In the genomic region with DNA sequence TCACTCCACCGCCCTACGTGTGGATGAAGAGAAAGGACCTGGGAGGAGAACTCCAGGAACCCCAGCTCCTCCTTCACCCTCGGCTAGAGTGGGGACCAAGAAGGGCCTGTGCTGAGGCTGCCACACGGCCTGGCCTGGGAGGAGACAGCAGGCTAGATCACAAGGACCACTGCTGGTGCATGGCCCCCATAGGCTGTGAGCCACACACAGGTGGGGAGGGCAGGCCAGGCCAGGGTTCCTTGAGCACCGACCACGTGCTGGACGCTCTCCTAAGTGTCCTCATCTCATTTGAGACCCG, we compare ENCODE assay signal across 29 cellular contexts.
"Had no signal": no experiment of that assay in that cellular context is flagged by ENCODE, and none has a peak within 500 bp of the region (broad histone marks: within the 10 kb centered on the region; RNA-seq: fewer than 3 reads in every experiment).

No MANE protein-coding gene starts in this region.

- H3K4me1 ChIP-seq: colonic mucosa, esophagus muscularis mucosa, esophagus squamous epithelium, foreskin keratinocyte, gastrocnemius medialis, gastroesophageal sphincter, heart left ventricle, heart right ventricle had no signal

- H3K27ac ChIP-seq: colonic mucosa, coronary artery, dorsolateral prefrontal cortex, epithelial cell of prostate, esophagus muscularis mucosa, esophagus squamous epithelium, foreskin keratinocyte, gastrocnemius medialis, gastroesophageal sphincter, heart left ventricle, heart right ventricle had no signal

- H3K4me3 ChIP-seq: colonic mucosa, coronary artery, dorsolateral prefrontal cortex, esophagus muscularis mucosa, esophagus squamous epithelium, gastrocnemius medialis, gastroesophageal sphincter, heart left ventricle, heart right ventricle had no signal

- ATAC-seq: effector memory CD8-positive, alpha-beta T cell; esophagus mucosa; foreskin keratinocyte; gastrocnemius medialis; gastroesophageal sphincter; heart left ventricle; heart right ventricle had no signal

- H3K9me3 Mint-ChIP-seq: dendritic cell treated with granulocyte-macrophage colony-stimulating factor and Interleukin-4, amounts not matched to agents 40 ng/mL and 50 ng/mL, for 4 days; effector memory CD8-positive, alpha-beta T cell; endodermal cell had no signal

- DNase-seq: colonic mucosa; cortex of kidney; dermis blood vessel endothelial cell; dorsolateral prefrontal cortex; effector CD4-positive, alpha-beta T cell; effector CD8-positive, alpha-beta T cell; effector memory CD4-positive, alpha-beta T cell; effector memory CD8-positive, alpha-beta T cell; endodermal cell; erythroblast; esophagus squamous epithelium; foreskin fibroblast; foreskin keratinocyte; foreskin melanocyte; gastrocnemius medialis; glutamatergic neuron; head of caudate nucleus; heart left ventricle; heart right ventricle had no signal

- H3K4me3 Mint-ChIP-seq: dendritic cell treated with granulocyte-macrophage colony-stimulating factor and Interleukin-4, amounts not matched to agents 40 ng/mL and 50 ng/mL, for 4 days; effector memory CD8-positive, alpha-beta T cell; endodermal cell had no signal

- H3K27me3 Mint-ChIP-seq: dendritic cell treated with granulocyte-macrophage colony-stimulating factor and Interleukin-4, amounts not matched to agents 40 ng/mL and 50 ng/mL, for 4 days had no signal

- H3K4me1 Mint-ChIP-seq: endodermal cell had no signal

- H3K27ac Mint-ChIP-seq: dendritic cell treated with granulocyte-macrophage colony-stimulating factor and Interleukin-4, amounts not matched to agents 40 ng/mL and 50 ng/mL, for 4 days; endodermal cell had no signal

- H3K36me3 ChIP-seq: colonic mucosa, esophagus muscularis mucosa, esophagus squamous epithelium, gastrocnemius medialis, gastroesophageal sphincter, heart left ventricle, heart right ventricle had no signal

- H3K27me3 ChIP-seq: colonic mucosa, foreskin keratinocyte, gastrocnemius medialis, heart left ventricle had no signal

- H3K9me3 ChIP-seq: colonic mucosa, esophagus squamous epithelium, gastrocnemius medialis had no signal

- FAIRE-seq: colon, endometrium, endothelial cell of umbilical vein, frontal cortex had no signal
